8 cellular contexts compared by ENCODE assay signal in genomic region chr11:120431633-120432032, GRCh38.
DNase-seq lines count a peak whose midpoint lies in the region; ATAC-seq and TF ChIP-seq lines count a peak whose summit lies in the region.

No MANE protein-coding gene starts in this region.

- TF ChIP-seq CTCF in choroid plexus epithelial cell (conservative IDR thresholded peaks at IDR 0.05; ENCODE audit: low read depth, low read length): peak; percentile 47

- no peak overlapping the region for H3K4me3 ChIP-seq in choroid plexus epithelial cell (ENCODE audit: low read depth, low read length)

- DNase-seq in Daoy (ENCODE audit: low read depth) (peak; percentile 70), LoVo (ENCODE audit: low spot score) (peak; percentile 32), choroid plexus epithelial cell (ENCODE audit: low read depth) (peak; percentile 74), myocyte (ENCODE audit: low read depth) (peak; percentile 85), cerebellar nuclear complex (lab: John Stamatoyannopoulos, UW) (no peak), midbrain (lab: John Stamatoyannopoulos, UW) (no peak)
- DNase-seq in activated CD8-positive, alpha-beta memory T cell treated with anti-CD3 and anti-CD28 coated beads for 24 hours: no peak

- no peak for ATAC-seq in HG02763 (IDR thresholded peaks at IDR 0.05; ENCODE audit: unreplicated experiment)

Comparison
In these comparisons a context has a peak if more than half of its experiments do, and no peak if none do; other contexts are left out.
1. DNase-seq: peak in Daoy (single experiment), LoVo (single experiment), choroid plexus epithelial cell (single experiment) and myocyte (single experiment); none in cerebellar nuclear complex (0 of 2), midbrain (single experiment) and activated CD8-positive, alpha-beta memory T cell treated with anti-CD3 and anti-CD28 coated beads for 24 hours (single experiment).